In genomic region chr20:61611401-61611800, GRCh38 we compare ENCODE assay signal across 27 cellular contexts.
"Had no signal": no experiment of that assay in that cellular context is flagged by ENCODE, and none has a peak within 500 bp of the region (broad histone marks: within the 10 kb centered on the region; RNA-seq: fewer than 3 reads in every experiment).

No MANE protein-coding gene starts in this region.

- ATAC-seq: activated CD4-positive, alpha-beta T cell treated with anti-CD3 and anti-CD28 coated beads for 36 hours; activated CD8-positive, alpha-beta memory T cell treated with anti-CD3 and anti-CD28 coated beads, Interleukin-2, amount 10 ng/mL, durations not matched to agents 7 days and 5 days; activated CD8-positive, alpha-beta T cell treated with anti-CD3 and anti-CD28 coated beads, Interleukin-2, amount 10 ng/mL, durations not matched to agents 7 days and 5 days; activated naive CD8-positive, alpha-beta T cell treated with anti-CD3 and anti-CD28 coated beads, Interleukin-2, amount 50 U/mL, for 24 hours; body of pancreas; effector memory CD8-positive, alpha-beta T cell; gastroesophageal sphincter; heart right ventricle had no signal

- H3K27ac ChIP-seq: adrenal gland, body of pancreas, esophagus muscularis mucosa, gastroesophageal sphincter, heart right ventricle had no signal

- H3K4me1 ChIP-seq: adrenal gland, esophagus muscularis mucosa, gastroesophageal sphincter, heart right ventricle had no signal

- H3K36me3 ChIP-seq: adrenal gland, esophagus muscularis mucosa, gastroesophageal sphincter, heart right ventricle had no signal

- H3K4me3 ChIP-seq: adrenal gland, body of pancreas, esophagus muscularis mucosa, gastroesophageal sphincter, heart right ventricle had no signal

- H3K27me3 ChIP-seq: adrenal gland, body of pancreas had no signal

- H3K9me3 ChIP-seq: adrenal gland had no signal

- DNase-seq: activated CD4-positive, alpha-beta memory T cell treated with anti-CD3 and anti-CD28 coated beads for 36 hours; activated CD4-positive, alpha-beta T cell treated with anti-CD3 and anti-CD28 coated beads for 36 hours; activated CD4-positive, alpha-beta T cell treated with anti-CD3 and anti-CD28 coated beads, Interleukin-2, amount 10 ng/mL, durations not matched to agents 24 days and 14 days; activated CD4-positive, CD25-positive, alpha-beta regulatory T cell; activated CD4-positive, CD25-positive, alpha-beta regulatory T cell treated with anti-CD3 and anti-CD28 coated beads, Interleukin-2, amount 50 U/mL, for 72 hours; activated CD8-positive, alpha-beta memory T cell treated with anti-CD3 and anti-CD28 coated beads, Interleukin-2, amount 10 ng/mL, durations not matched to agents 7 days and 5 days; activated CD8-positive, alpha-beta memory T cell treated with anti-CD3 and anti-CD28 coated beads, Interleukin-2, amount 50 U/mL, for 4 hours; activated CD8-positive, alpha-beta T cell treated with anti-CD3 and anti-CD28 coated beads, Interleukin-2, amount 10 ng/mL, durations not matched to agents 7 days and 5 days; activated effector memory CD4-positive, alpha-beta T cell treated with anti-CD3 and anti-CD28 coated beads, Interleukin-2, amount 50 U/mL, for 16 hours; activated naive CD4-positive, alpha-beta T cell treated with anti-CD3 and anti-CD28 coated beads for 36 hours; activated naive CD8-positive, alpha-beta T cell treated with anti-CD3 and anti-CD28 coated beads for 36 hours; activated naive CD8-positive, alpha-beta T cell treated with anti-CD3 and anti-CD28 coated beads, Interleukin-2, amount 50 U/mL, for 24 hours; activated T-cell treated with anti-CD3 and anti-CD28 coated beads, Interleukin-2, amount 50 U/mL, for 1 hour; activated T-cell treated with anti-CD3 and anti-CD28 coated beads, Interleukin-2, amount 50 U/mL, for 48 hours; adrenal gland; amygdala; body of pancreas; cortex of kidney; dermis blood vessel endothelial cell; effector CD4-positive, alpha-beta T cell; effector memory CD8-positive, alpha-beta T cell; erythroblast; foreskin melanocyte; heart right ventricle; T-helper 2 cell had no signal
